8 cellular contexts compared by ENCODE assay signal in the genomic region with DNA sequence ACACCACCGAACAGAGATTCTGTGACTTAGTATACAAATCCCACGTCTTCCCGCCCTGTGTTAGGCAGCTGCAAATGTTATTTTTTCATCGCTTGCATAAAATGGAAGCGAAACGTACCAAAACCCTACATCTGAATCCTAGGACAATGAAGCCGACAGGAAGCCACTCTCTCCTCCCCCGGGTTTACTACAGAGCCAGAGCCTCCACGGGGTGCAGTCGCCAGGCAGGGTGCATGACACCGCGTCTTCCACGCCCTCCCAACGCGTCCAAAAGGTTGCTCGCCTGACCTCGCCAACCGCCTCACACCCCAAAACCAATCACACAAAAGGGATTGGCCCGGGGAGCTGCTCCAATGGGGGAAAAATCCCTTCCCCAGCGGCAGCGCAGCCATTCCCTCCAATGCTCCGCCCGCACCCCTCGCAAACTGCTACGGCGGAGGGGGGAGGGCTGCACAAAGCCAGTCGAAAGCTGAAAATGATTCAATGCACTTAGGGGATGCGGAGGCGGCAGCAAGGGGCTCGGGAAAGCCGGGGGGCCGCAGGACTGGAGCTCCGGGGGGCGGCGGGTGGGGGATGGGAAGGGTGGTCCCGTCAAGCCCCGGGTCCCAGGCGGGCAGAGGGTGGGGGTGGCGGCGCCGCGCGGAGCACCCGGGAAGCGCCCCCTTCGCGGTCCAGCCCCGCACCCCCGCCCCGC. TPM values are rescaled to one million over a fixed set of nuclear protein-coding genes. Genes with fewer than 3 reads are reported as not detected.
DNase-seq lines count a peak whose midpoint lies in the region; ATAC-seq, FAIRE-seq and TF ChIP-seq lines count a peak whose summit lies in the region.

No MANE protein-coding gene starts in this region.

- TF ChIP-seq EP300 in Ishikawa (IDR thresholded peaks at IDR 0.05; ENCODE audit: borderline replicate concordance), result no peak

- peak overlapping the region; percentile 73 to 91 (median 79) for H3K4me3 ChIP-seq in pancreas

- TF ChIP-seq CTCF in CD4-positive, alpha-beta T cell (IDR thresholded peaks at IDR 0.05), result no peak
- TF ChIP-seq CTCF in pancreas (IDR thresholded peaks at IDR 0.05), result no peak
- TF ChIP-seq CTCF in type B pancreatic cell (conservative IDR thresholded peaks at IDR 0.05), result no peak

- POLR2A ChIA-PET in CD4-positive, alpha-beta T cell (lab: Charles Lee), result interaction anchor here (0.7 to 3.0 kb wide), 23 partner anchors 8 to 1735 kb away, joined by 3 to 31 read pairs (median 8); a partner anchor contains a TSS

- H3K4me1 Mint-ChIP-seq in CD4-positive, alpha-beta T cell (ENCODE audit: low read depth), result peaks cover 59% of the 10 kb centered on the region
- peaks cover 50% of the 10 kb centered on the region for H3K4me1 Mint-ChIP-seq in activated naive CD8-positive, alpha-beta T cell (ENCODE audit: low read depth)
- H3K4me1 Mint-ChIP-seq in type B pancreatic cell (ENCODE audit: unreplicated experiment), result peaks cover 23% of the 10 kb centered on the region

- no peaks in the 10 kb centered on the region for H3K27me3 ChIP-seq in CD4-positive, alpha-beta T cell (ENCODE audit: control insufficient read depth, insufficient read depth, low read length)
- no peaks in the 10 kb centered on the region for H3K27me3 ChIP-seq in pancreas

- FAIRE-seq in pancreas (lab: Jason Lieb, UNC), result no peak

- no peaks in the 10 kb centered on the region for H3K36me3 ChIP-seq in pancreas

- peaks cover 19% of the 10 kb centered on the region for H3K36me3 Mint-ChIP-seq in CD4-positive, alpha-beta T cell (ENCODE audit: low read depth)
- H3K36me3 Mint-ChIP-seq in activated naive CD8-positive, alpha-beta T cell, result no peaks in the 10 kb centered on the region
- H3K36me3 Mint-ChIP-seq in type B pancreatic cell, result no peaks in the 10 kb centered on the region

- peak in 8 of 10 experiments; percentile 27 to 62 (median 38) for DNase-seq in CD4-positive, alpha-beta T cell
- peak; percentile 45 for DNase-seq in SIG-M5 (lab: John Stamatoyannopoulos, UW)
- peak; percentile 86 for DNase-seq in Right ventricle myocardium inferior (ENCODE audit: missing footprints)
- peak; percentile 15 to 77 (median 50) for DNase-seq in pancreas
- peak; percentile 72 for DNase-seq in type B pancreatic cell (ENCODE audit: extremely low spot score, unreplicated experiment)

- H3K4me3 Mint-ChIP-seq in CD4-positive, alpha-beta T cell, result peak overlapping the region; percentile 95
- peak overlapping the region; percentile 100 for H3K4me3 Mint-ChIP-seq in activated naive CD8-positive, alpha-beta T cell
- H3K4me3 Mint-ChIP-seq in type B pancreatic cell, result peak overlapping the region; percentile 99

- CTCF ChIA-PET in CD4-positive, alpha-beta T cell (lab: Charles Lee), result interaction anchor here (2.4 kb wide), 1 partner anchor 19 kb away, joined by 10 read pairs; no protein-coding TSS in a partner anchor

- H3K27ac Mint-ChIP-seq in CD4-positive, alpha-beta T cell, result peak overlapping the region; percentile 100
- peak overlapping the region; percentile 98 for H3K27ac Mint-ChIP-seq in activated naive CD8-positive, alpha-beta T cell
- H3K27ac Mint-ChIP-seq in type B pancreatic cell, result peak overlapping the region; percentile 97

- WGBS in pancreas, 2 donors, result 1% methylated on average over 40 to 50 of the region's 50 CpGs

- H3K27ac ChIP-seq in CD4-positive, alpha-beta T cell (ENCODE audit: low read depth, low read length), result peak overlapping the region; percentile 97
- H3K27ac ChIP-seq in pancreas, result peak overlapping the region; percentile 79 to 95 (median 90)

- ATAC-seq in CD4-positive, alpha-beta T cell (ENCODE audit: poor library complexity), result peak; percentile 25
- peak; percentile 17 for ATAC-seq in GM21390 (IDR thresholded peaks at IDR 0.05; ENCODE audit: unreplicated experiment)
- ATAC-seq in Right ventricle myocardium inferior, result peak; percentile 17
- ATAC-seq in pancreas, result peak in 2 of 4 donors; percentile 1 to 10

- H3K9me3 Mint-ChIP-seq in CD4-positive, alpha-beta T cell, result no peaks in the 10 kb centered on the region
- H3K9me3 Mint-ChIP-seq in activated naive CD8-positive, alpha-beta T cell (ENCODE audit: low read depth), result no peaks in the 10 kb centered on the region
- no peaks in the 10 kb centered on the region for H3K9me3 Mint-ChIP-seq in type B pancreatic cell

- no peaks in the 10 kb centered on the region for H3K27me3 Mint-ChIP-seq in CD4-positive, alpha-beta T cell
- H3K27me3 Mint-ChIP-seq in activated naive CD8-positive, alpha-beta T cell, result no peaks in the 10 kb centered on the region
- no peaks in the 10 kb centered on the region for H3K27me3 Mint-ChIP-seq in type B pancreatic cell

- intact Hi-C loops in CD4-positive, alpha-beta T cell (cut with DNase I, micrococcal nuclease), result loop anchor here (2.0 to 10.0 kb wide), 10 partner anchors 37 to 1617 kb away; a partner anchor contains a TSS
- intact Hi-C loops in Right ventricle myocardium inferior (cut with DNase I), result loop anchor here (2.0 to 10.0 kb wide), 2 partner anchors 50 to 794 kb away; no protein-coding TSS in a partner anchor
- intact Hi-C loops in pancreas (cut with DNase I), result no loop called here

- H3K9me3 ChIP-seq in CD4-positive, alpha-beta T cell (ENCODE audit: control insufficient read depth, low read length), result no peaks in the 10 kb centered on the region
- H3K9me3 ChIP-seq in pancreas, result no peaks in the 10 kb centered on the region

- no peak for TF ChIP-seq RAD21 in Ishikawa (IDR thresholded peaks at IDR 0.05; ENCODE audit: low read depth)

- H3K4me1 ChIP-seq in pancreas, result peaks cover 0 to 31% (median 25%) of the 10 kb centered on the region in 3 donors

TF ChIP-seq in Ishikawa, 13 proteins besides CTCF, POLR2A, EP300 and RAD21:
- TF ChIP-seq YY1 (IDR thresholded peaks at IDR 0.05; ENCODE audit: low read depth) (0 out of 2 replicates have a peak, but pooled peaks have one; percentile 45), NFIC (IDR thresholded peaks at IDR 0.05) (no peak), TCF12 (IDR thresholded peaks at IDR 0.05; ENCODE audit: low read depth) (no peak), ZBTB7A (IDR thresholded peaks at IDR 0.05; ENCODE audit: low read depth) (no peak), CEBPB (IDR thresholded peaks at IDR 0.05) (no peak), TEAD4 (IDR thresholded peaks at IDR 0.05) (peak; percentile 6; the same call in 1 of the 2 replicates), CREB1 (IDR thresholded peaks at IDR 0.05; ENCODE audit: low read depth) (no peak), FOXM1 (IDR thresholded peaks at IDR 0.05; ENCODE audit: borderline replicate concordance, low read depth) (no peak), EGR1 (IDR thresholded peaks at IDR 0.05) (peak; percentile 27; the same call in 1 of the 2 replicates), TAF1 (IDR thresholded peaks at IDR 0.05; ENCODE audit: low read depth) (no peak; the same call in 1 of the 2 replicates)
- TF ChIP-seq, protein P1, sequence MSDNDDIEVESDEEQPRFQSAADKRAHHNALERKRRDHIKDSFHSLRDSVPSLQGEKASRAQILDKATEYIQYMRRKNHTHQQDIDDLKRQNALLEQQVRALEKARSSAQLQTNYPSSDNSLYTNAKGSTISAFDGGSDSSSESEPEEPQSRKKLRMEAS (IDR thresholded peaks at IDR 0.05), result peak; percentile 43; the same call in 1 of the 2 replicates
- TF ChIP-seq, protein P2, sequence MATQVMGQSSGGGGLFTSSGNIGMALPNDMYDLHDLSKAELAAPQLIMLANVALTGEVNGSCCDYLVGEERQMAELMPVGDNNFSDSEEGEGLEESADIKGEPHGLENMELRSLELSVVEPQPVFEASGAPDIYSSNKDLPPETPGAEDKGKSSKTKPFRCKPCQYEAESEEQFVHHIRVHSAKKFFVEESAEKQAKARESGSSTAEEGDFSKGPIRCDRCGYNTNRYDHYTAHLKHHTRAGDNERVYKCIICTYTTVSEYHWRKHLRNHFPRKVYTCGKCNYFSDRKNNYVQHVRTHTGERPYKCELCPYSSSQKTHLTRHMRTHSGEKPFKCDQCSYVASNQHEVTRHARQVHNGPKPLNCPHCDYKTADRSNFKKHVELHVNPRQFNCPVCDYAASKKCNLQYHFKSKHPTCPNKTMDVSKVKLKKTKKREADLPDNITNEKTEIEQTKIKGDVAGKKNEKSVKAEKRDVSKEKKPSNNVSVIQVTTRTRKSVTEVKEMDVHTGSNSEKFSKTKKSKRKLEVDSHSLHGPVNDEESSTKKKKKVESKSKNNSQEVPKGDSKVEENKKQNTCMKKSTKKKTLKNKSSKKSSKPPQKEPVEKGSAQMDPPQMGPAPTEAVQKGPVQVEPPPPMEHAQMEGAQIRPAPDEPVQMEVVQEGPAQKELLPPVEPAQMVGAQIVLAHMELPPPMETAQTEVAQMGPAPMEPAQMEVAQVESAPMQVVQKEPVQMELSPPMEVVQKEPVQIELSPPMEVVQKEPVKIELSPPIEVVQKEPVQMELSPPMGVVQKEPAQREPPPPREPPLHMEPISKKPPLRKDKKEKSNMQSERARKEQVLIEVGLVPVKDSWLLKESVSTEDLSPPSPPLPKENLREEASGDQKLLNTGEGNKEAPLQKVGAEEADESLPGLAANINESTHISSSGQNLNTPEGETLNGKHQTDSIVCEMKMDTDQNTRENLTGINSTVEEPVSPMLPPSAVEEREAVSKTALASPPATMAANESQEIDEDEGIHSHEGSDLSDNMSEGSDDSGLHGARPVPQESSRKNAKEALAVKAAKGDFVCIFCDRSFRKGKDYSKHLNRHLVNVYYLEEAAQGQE (IDR thresholded peaks at IDR 0.05; ENCODE audit: low read depth), result no peak
- TF ChIP-seq, protein P3, sequence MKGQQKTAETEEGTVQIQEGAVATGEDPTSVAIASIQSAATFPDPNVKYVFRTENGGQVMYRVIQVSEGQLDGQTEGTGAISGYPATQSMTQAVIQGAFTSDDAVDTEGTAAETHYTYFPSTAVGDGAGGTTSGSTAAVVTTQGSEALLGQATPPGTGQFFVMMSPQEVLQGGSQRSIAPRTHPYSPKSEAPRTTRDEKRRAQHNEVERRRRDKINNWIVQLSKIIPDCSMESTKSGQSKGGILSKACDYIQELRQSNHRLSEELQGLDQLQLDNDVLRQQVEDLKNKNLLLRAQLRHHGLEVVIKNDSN (IDR thresholded peaks at IDR 0.05), result 0 out of 2 replicates have a peak, but pooled peaks have one; percentile 19

RNA-seq across cellular contexts. Expression of a gene that starts 0.7 kb away (rescaled TPM):
- total RNA-seq in CD4-positive, alpha-beta T cell, result 10 to 100 TPM; 34.7 to 38.2 TPM
- total RNA-seq in Right ventricle myocardium inferior (44.7 TPM), pancreas (10 to 100 TPM in 2 of 6 donors, 1 to 10 TPM in 4; 5.0 to 27.4 (median 7.7) TPM), type B pancreatic cell (ENCODE audit: low replicate concordance) (21.6 and 83.8 TPM in 2 replicates)
- polyA plus RNA-seq in pancreas, result 1 to 10 TPM; 5.0 to 5.8 TPM

RNA-seq across cellular contexts. Expression of a gene that starts 1.5 kb away (rescaled TPM):
- total RNA-seq in CD4-positive, alpha-beta T cell, result 10 to 100 TPM; 18.3 to 21.2 TPM
- total RNA-seq in Right ventricle myocardium inferior (18.3 TPM), pancreas (10 to 100 TPM; 24.3 to 37.1 (median 28.2) TPM), type B pancreatic cell (ENCODE audit: low replicate concordance) (25.4 and 26.0 TPM in 2 replicates)
- polyA plus RNA-seq in pancreas, result 10 to 100 TPM; 29.4 to 33.4 TPM

Comparison
In these comparisons a context has a peak if more than half of its experiments do, and no peak if none do; other contexts are left out.
1. intact Hi-C loops: an anchor here in CD4-positive, alpha-beta T cell (2.0 to 10.0 kb wide) and Right ventricle myocardium inferior (2.0 to 10.0 kb wide); none called in pancreas.